ENCODE assay signal across 22 cellular contexts in genomic region chr12:119363490-119363889, GRCh38. TPM values are rescaled to one million over a fixed set of nuclear protein-coding genes. Genes with fewer than 3 reads are reported as not detected.
"Had no signal": no experiment of that assay in that cellular context is flagged by ENCODE, and none has a peak within 500 bp of the region (broad histone marks: within the 10 kb centered on the region; RNA-seq: fewer than 3 reads in every experiment).

No MANE protein-coding gene starts in this region.

- H3K36me3 ChIP-seq: adrenal gland, breast epithelium, gastroesophageal sphincter, heart right ventricle, spleen, upper lobe of right lung had no signal

- H3K4me3 ChIP-seq: adrenal gland, breast epithelium, coronary artery, gastroesophageal sphincter, heart right ventricle, spleen, upper lobe of right lung had no signal

- ATAC-seq: activated naive CD4-positive, alpha-beta T cell treated with anti-CD3 and anti-CD28 coated beads, Interleukin-2, amount 50 U/mL, for 72 hours; gastroesophageal sphincter; heart right ventricle; left lobe of liver; natural killer cell treated with Interleukin-12 subunit alpha and Interleukin-12 subunit beta and Interleukin-15 and Interleukin-18, amount 100 ng/mL, for 72 hours; upper lobe of right lung had no signal

- H3K27me3 ChIP-seq: breast epithelium, gastroesophageal sphincter, heart right ventricle, spleen, upper lobe of right lung had no signal

- H3K27ac Mint-ChIP-seq: activated naive CD4-positive, alpha-beta T cell treated with anti-CD3 and anti-CD28 coated beads, Interleukin-2, amount 50 U/mL, for 72 hours; mesothelial cell of epicardium; natural killer cell treated with Interleukin-12 subunit alpha and Interleukin-12 subunit beta and Interleukin-15 and Interleukin-18, amount 100 ng/mL, for 72 hours had no signal

- DNase-seq: activated CD4-positive, alpha-beta T cell treated with anti-CD3 and anti-CD28 coated beads for 1 hour; activated CD4-positive, alpha-beta T cell treated with anti-CD3 and anti-CD28 coated beads, Interleukin-2, amount 50 U/mL, for 48 hours; activated gamma-delta T cell treated with Interleukin-2 at 50 U/mL for 16 hours; adrenal gland; heart right ventricle; islet precursor cell; nucleus accumbens; retina; spleen; stimulated activated CD8-positive, alpha-beta memory T cell treated with anti-CD3 and anti-CD28 coated beads, Interleukin-4, amount 100 ng/mL, for 48 hours; stimulated activated naive CD4-positive, alpha-beta T cell; T-helper 2 cell; upper lobe of right lung had no signal

- H3K9me3 ChIP-seq: adrenal gland, breast epithelium, gastroesophageal sphincter, heart right ventricle, upper lobe of right lung had no signal

- H3K36me3 Mint-ChIP-seq: activated naive CD4-positive, alpha-beta T cell treated with anti-CD3 and anti-CD28 coated beads, Interleukin-2, amount 50 U/mL, for 72 hours; mesothelial cell of epicardium; natural killer cell treated with Interleukin-12 subunit alpha and Interleukin-12 subunit beta and Interleukin-15 and Interleukin-18, amount 100 ng/mL, for 72 hours had no signal

- H3K27ac ChIP-seq: adrenal gland, breast epithelium, coronary artery, gastroesophageal sphincter, heart right ventricle, spleen, upper lobe of right lung, VCaP had no signal

- H3K4me3 Mint-ChIP-seq: mesothelial cell of epicardium; natural killer cell treated with Interleukin-12 subunit alpha and Interleukin-12 subunit beta and Interleukin-15 and Interleukin-18, amount 100 ng/mL, for 72 hours had no signal

- H3K4me1 ChIP-seq: adrenal gland, breast epithelium, heart right ventricle, spleen, upper lobe of right lung had no signal

RNA-seq across cellular contexts. Expression of gene CCDC60, which starts 29.0 kb away (rescaled TPM):
- total RNA-seq: activated naive CD4-positive, alpha-beta T cell treated with anti-CD3 and anti-CD28 coated beads, Interleukin-2, amount 50 U/mL, for 72 hours; adrenal gland; breast epithelium; heart right ventricle; left lobe of liver; lung microvascular endothelial cell; natural killer cell treated with Interleukin-12 subunit alpha and Interleukin-12 subunit beta and Interleukin-15 and Interleukin-18, amount 100 ng/mL, for 72 hours; spleen; upper lobe of right lung had no signal
- polyA plus RNA-seq: adrenal gland, heart right ventricle, spleen had no signal
